Comparison of ENCODE assay signal across 26 cellular contexts in the genomic region with DNA sequence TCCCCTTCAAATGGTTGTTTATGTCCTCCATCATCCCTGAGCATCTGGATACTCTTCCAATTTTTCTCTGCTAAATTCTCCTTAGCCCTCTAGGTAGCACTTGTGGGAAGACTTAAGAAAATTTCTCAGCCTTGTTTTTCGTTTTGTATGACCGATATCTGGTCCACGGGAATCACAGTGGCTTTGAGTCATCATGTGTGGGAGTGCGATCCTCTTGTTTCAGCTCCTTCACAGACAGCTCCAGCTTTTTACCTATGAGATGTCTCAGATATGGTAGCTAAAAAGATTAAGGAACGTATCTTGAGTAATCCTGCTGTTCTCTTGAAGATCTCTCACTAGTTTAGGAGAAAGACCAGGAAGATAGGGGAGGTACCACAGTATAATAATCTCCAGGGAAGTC.
"Had no signal": no experiment of that assay in that cellular context is flagged by ENCODE, and none has a peak within 500 bp of the region (broad histone marks: within the 10 kb centered on the region; RNA-seq: fewer than 3 reads in every experiment).

No MANE protein-coding gene starts in this region.

- H3K27me3 ChIP-seq: esophagus squamous epithelium, neural progenitor cell, ovary, right lobe of liver, suprapubic skin, transverse colon, upper lobe of right lung, uterus had no signal

- H3K4me1 ChIP-seq: esophagus squamous epithelium, neural progenitor cell, right lobe of liver, suprapubic skin, transverse colon, upper lobe of right lung, uterus had no signal

- H3K9me3 Mint-ChIP-seq: memory B cell; mesothelial cell of epicardium; nephron; stimulated activated naive CD8-positive, alpha-beta T cell treated with anti-CD3 and anti-CD28 coated beads, Interleukin-15, Interleukin-2, amounts not matched to agents 100 ng/mL and 50 ng/mL, for 24 hours had no signal

- H3K36me3 ChIP-seq: esophagus squamous epithelium, neural progenitor cell, ovary, right lobe of liver, suprapubic skin, transverse colon, upper lobe of right lung, uterus had no signal

- DNase-seq: dermis blood vessel endothelial cell; effector memory CD8-positive, alpha-beta T cell; erythroblast; esophagus squamous epithelium; hypothalamus; kidney; naive thymus-derived CD4-positive, alpha-beta T cell; ovary; right lobe of liver; stimulated activated CD4-positive, alpha-beta T cell treated with anti-CD3 and anti-CD28 coated beads, Interleukin-12 subunit alpha, Interleukin-12 subunit beta, amount 100 ng/mL, for 4 hours; stimulated activated CD4-positive, alpha-beta T cell treated with anti-CD3 and anti-CD28 coated beads, Interleukin-1b, Interleukin-23, amount 100 ng/mL, for 48 hours; stimulated activated CD4-positive, alpha-beta T cell treated with anti-CD3 and anti-CD28 coated beads, Interleukin-4, amount 100 ng/mL, for 24 hours; stimulated activated naive B cell treated with anti-CD40 and anti-IgM and Interleukin-4, amounts not matched to agents 10 μg/mL and 1 μg/mL and 100 μg/mL, for 72 hours; transverse colon; upper lobe of right lung; uterus had no signal

- H3K4me1 Mint-ChIP-seq: memory B cell; mesothelial cell of epicardium; naive thymus-derived CD4-positive, alpha-beta T cell; nephron; stimulated activated naive B cell treated with anti-CD40 and anti-IgM and Interleukin-4, amounts not matched to agents 10 μg/mL and 1 μg/mL and 100 μg/mL, for 72 hours had no signal

- H3K4me3 Mint-ChIP-seq: effector memory CD8-positive, alpha-beta T cell; memory B cell; mesothelial cell of epicardium; naive thymus-derived CD4-positive, alpha-beta T cell; nephron; neural progenitor cell; stimulated activated naive B cell treated with anti-CD40 and anti-IgM and Interleukin-4, amounts not matched to agents 10 μg/mL and 1 μg/mL and 100 μg/mL, for 72 hours; stimulated activated naive CD8-positive, alpha-beta T cell treated with anti-CD3 and anti-CD28 coated beads, Interleukin-15, Interleukin-2, amounts not matched to agents 100 ng/mL and 50 ng/mL, for 24 hours had no signal

- H3K27ac ChIP-seq: coronary artery, esophagus squamous epithelium, neural progenitor cell, ovary, right lobe of liver, suprapubic skin, transverse colon, upper lobe of right lung, uterus had no signal

- H3K36me3 Mint-ChIP-seq: memory B cell; mesothelial cell of epicardium; naive thymus-derived CD4-positive, alpha-beta T cell; neural progenitor cell; stimulated activated naive B cell treated with anti-CD40 and anti-IgM and Interleukin-4, amounts not matched to agents 10 μg/mL and 1 μg/mL and 100 μg/mL, for 72 hours had no signal

- ATAC-seq: effector memory CD8-positive, alpha-beta T cell; left lobe of liver; naive thymus-derived CD4-positive, alpha-beta T cell; right lobe of liver; stimulated activated naive B cell treated with anti-CD40 and anti-IgM and Interleukin-4, amounts not matched to agents 10 μg/mL and 1 μg/mL and 100 μg/mL, for 72 hours; upper lobe of right lung had no signal

- H3K27ac Mint-ChIP-seq: effector memory CD8-positive, alpha-beta T cell; memory B cell; mesothelial cell of epicardium; naive thymus-derived CD4-positive, alpha-beta T cell; nephron; neural progenitor cell; stimulated activated naive B cell treated with anti-CD40 and anti-IgM and Interleukin-4, amounts not matched to agents 10 μg/mL and 1 μg/mL and 100 μg/mL, for 72 hours; stimulated activated naive CD8-positive, alpha-beta T cell treated with anti-CD3 and anti-CD28 coated beads, Interleukin-15, Interleukin-2, amounts not matched to agents 100 ng/mL and 50 ng/mL, for 24 hours had no signal

- H3K4me3 ChIP-seq: coronary artery, esophagus squamous epithelium, lung, neural progenitor cell, ovary, right lobe of liver, smooth muscle cell, suprapubic skin, transverse colon, upper lobe of right lung, uterus had no signal

- H3K9ac ChIP-seq: neural progenitor cell had no signal

- H3K4me2 ChIP-seq: neural progenitor cell, smooth muscle cell had no signal
